In genomic region chr6:33405541-33405940, GRCh38 we compare ENCODE assay signal across 19 cellular contexts. TPM values are rescaled to one million over a fixed set of nuclear protein-coding genes. Genes with fewer than 3 reads are reported as not detected.
DNase-seq lines count a peak whose midpoint lies in the region; ATAC-seq and TF ChIP-seq lines count a peak whose summit lies in the region.
"Had no signal": no experiment of that assay in that cellular context is flagged by ENCODE, and none has a peak within 500 bp of the region (broad histone marks: within the 10 kb centered on the region; RNA-seq: fewer than 3 reads in every experiment).

No MANE protein-coding gene starts in this region.

- peak overlapping the region; percentile 68 for H3K27ac Mint-ChIP-seq in activated naive CD4-positive, alpha-beta T cell treated with anti-CD3 and anti-CD28 coated beads, Interleukin-2, amount 50 U/mL, for 24 hours
- H3K27ac Mint-ChIP-seq in HFFc6 = peak overlapping the region; percentile 31; the same call in 1 of the 2 replicates
- H3K27ac Mint-ChIP-seq in activated T-helper 17 cell treated with anti-CD3 and anti-CD28 coated beads, Interleukin-2, amount 50 U/mL, for 72 hours = peak overlapping the region; percentile 79
- peak overlapping the region; percentile 70 for H3K27ac Mint-ChIP-seq in stimulated activated effector memory CD8-positive, alpha-beta T cell treated with anti-CD3 and anti-CD28 coated beads, Interleukin-12 subunit alpha, Interleukin-12 subunit beta, amount 100 ng/mL, for 72 hours
- H3K27ac Mint-ChIP-seq: nephron had no signal

- H3K9me3 Mint-ChIP-seq in activated naive CD4-positive, alpha-beta T cell treated with anti-CD3 and anti-CD28 coated beads, Interleukin-2, amount 50 U/mL, for 24 hours = no peaks in the 10 kb centered on the region
- no peaks in the 10 kb centered on the region for H3K9me3 Mint-ChIP-seq in HFFc6
- H3K9me3 Mint-ChIP-seq in activated T-helper 17 cell treated with anti-CD3 and anti-CD28 coated beads, Interleukin-2, amount 50 U/mL, for 72 hours = no peaks in the 10 kb centered on the region
- H3K9me3 Mint-ChIP-seq in stimulated activated effector memory CD8-positive, alpha-beta T cell treated with anti-CD3 and anti-CD28 coated beads, Interleukin-12 subunit alpha, Interleukin-12 subunit beta, amount 100 ng/mL, for 72 hours = no peaks in the 10 kb centered on the region
- H3K9me3 Mint-ChIP-seq: nephron had no signal

- no peaks in the 10 kb centered on the region for H3K27me3 ChIP-seq in esophagus muscularis mucosa
- H3K27me3 ChIP-seq: adrenal gland, breast epithelium had no signal

- 94% methylated on average over 10 of the region's 10 CpGs for WGBS in esophagus muscularis mucosa

- no peak for TF ChIP-seq POLR2A in esophagus muscularis mucosa (IDR thresholded peaks at IDR 0.05; ENCODE audit: low read depth)

- no peak for TF ChIP-seq EP300 in esophagus muscularis mucosa (IDR thresholded peaks at IDR 0.05)

- no peak overlapping the region for H3K4me3 ChIP-seq in esophagus muscularis mucosa
- H3K4me3 ChIP-seq: adrenal gland, breast epithelium, HAP-1 had no signal

- intact Hi-C loops in esophagus muscularis mucosa (cut with DNase I) = no loop called here

- DNase-seq in activated naive CD4-positive, alpha-beta T cell treated with anti-CD3 and anti-CD28 coated beads, Interleukin-2, amount 50 U/mL, for 16 hours = no peak
- DNase-seq in HFFc6 (no peak), Ammon's horn (ENCODE audit: low spot score) (no peak), esophagus muscularis mucosa (ENCODE audit: extremely low spot score) (no peak)
- DNase-seq in stimulated activated effector memory CD8-positive, alpha-beta T cell treated with anti-CD3 and anti-CD28 coated beads, Interleukin-12 subunit alpha, Interleukin-12 subunit beta, amount 100 ng/mL, for 72 hours (ENCODE audit: low spot score in 2 of 2) = no peak
- DNase-seq: activated T-cell treated with anti-CD3 and anti-CD28 coated beads, Interleukin-2, amount 50 U/mL, for 48 hours; adrenal gland; Caco-2; cortex of kidney; left cardiac atrium; NCI-H1105 treated with DMSO at 0.1 percent for 48 hours; NCI-H526; stimulated activated CD4-positive, alpha-beta T cell treated with anti-CD3 and anti-CD28 coated beads, Interleukin-1b, Interleukin-23, amount 100 ng/mL, for 48 hours; stimulated activated naive CD4-positive, alpha-beta T cell had no signal

- peaks cover 11% of the 10 kb centered on the region for H3K4me1 Mint-ChIP-seq in activated naive CD4-positive, alpha-beta T cell treated with anti-CD3 and anti-CD28 coated beads, Interleukin-2, amount 50 U/mL, for 24 hours
- H3K4me1 Mint-ChIP-seq in HFFc6 (ENCODE audit: low read depth) = peaks cover 11% of the 10 kb centered on the region
- peaks cover 26% of the 10 kb centered on the region for H3K4me1 Mint-ChIP-seq in activated T-helper 17 cell treated with anti-CD3 and anti-CD28 coated beads, Interleukin-2, amount 50 U/mL, for 72 hours
- H3K4me1 Mint-ChIP-seq in stimulated activated effector memory CD8-positive, alpha-beta T cell treated with anti-CD3 and anti-CD28 coated beads, Interleukin-12 subunit alpha, Interleukin-12 subunit beta, amount 100 ng/mL, for 72 hours = peaks cover 26% of the 10 kb centered on the region

- TF ChIP-seq CTCF in HFFc6 (IDR thresholded peaks at IDR 0.05) (no peak), esophagus muscularis mucosa (IDR thresholded peaks at IDR 0.05) (no peak)

- H3K4me3 Mint-ChIP-seq in activated naive CD4-positive, alpha-beta T cell treated with anti-CD3 and anti-CD28 coated beads, Interleukin-2, amount 50 U/mL, for 24 hours = no peak overlapping the region
- no peak overlapping the region for H3K4me3 Mint-ChIP-seq in HFFc6
- H3K4me3 Mint-ChIP-seq in activated T-helper 17 cell treated with anti-CD3 and anti-CD28 coated beads, Interleukin-2, amount 50 U/mL, for 72 hours = peak overlapping the region; percentile 12
- H3K4me3 Mint-ChIP-seq in stimulated activated effector memory CD8-positive, alpha-beta T cell treated with anti-CD3 and anti-CD28 coated beads, Interleukin-12 subunit alpha, Interleukin-12 subunit beta, amount 100 ng/mL, for 72 hours = peak overlapping the region; percentile 9
- H3K4me3 Mint-ChIP-seq: nephron had no signal

- H3K9me3 ChIP-seq in esophagus muscularis mucosa = no peaks in the 10 kb centered on the region
- H3K9me3 ChIP-seq: adrenal gland, breast epithelium, Caco-2, HAP-1 had no signal

- H3K4me1 ChIP-seq in esophagus muscularis mucosa = peaks cover 0 to 9% (median 8%) of the 10 kb centered on the region in 4 donors
- H3K4me1 ChIP-seq: adrenal gland, breast epithelium had no signal

- H3K36me3 ChIP-seq in esophagus muscularis mucosa = no peaks in the 10 kb centered on the region
- H3K36me3 ChIP-seq: adrenal gland, breast epithelium had no signal

- no peaks in the 10 kb centered on the region for H3K27me3 Mint-ChIP-seq in activated naive CD4-positive, alpha-beta T cell treated with anti-CD3 and anti-CD28 coated beads, Interleukin-2, amount 50 U/mL, for 24 hours
- H3K27me3 Mint-ChIP-seq in HFFc6 (ENCODE audit: insufficient read depth) = no peaks in the 10 kb centered on the region; the same call in none of the 2 replicates
- H3K27me3 Mint-ChIP-seq in activated T-helper 17 cell treated with anti-CD3 and anti-CD28 coated beads, Interleukin-2, amount 50 U/mL, for 72 hours = no peaks in the 10 kb centered on the region

- H3K36me3 Mint-ChIP-seq in activated naive CD4-positive, alpha-beta T cell treated with anti-CD3 and anti-CD28 coated beads, Interleukin-2, amount 50 U/mL, for 24 hours = no peaks in the 10 kb centered on the region
- peaks cover 21% of the 10 kb centered on the region; the same call in 1 of the 2 replicates for H3K36me3 Mint-ChIP-seq in HFFc6 (ENCODE audit: low read depth)
- peaks cover 80% of the 10 kb centered on the region for H3K36me3 Mint-ChIP-seq in activated T-helper 17 cell treated with anti-CD3 and anti-CD28 coated beads, Interleukin-2, amount 50 U/mL, for 72 hours (ENCODE audit: low read depth)
- peaks cover 95% of the 10 kb centered on the region for H3K36me3 Mint-ChIP-seq in stimulated activated effector memory CD8-positive, alpha-beta T cell treated with anti-CD3 and anti-CD28 coated beads, Interleukin-12 subunit alpha, Interleukin-12 subunit beta, amount 100 ng/mL, for 72 hours

- H3K27ac ChIP-seq in esophagus muscularis mucosa (replicated peaks in 1 of 4) = no peak overlapping the region
- H3K27ac ChIP-seq: adrenal gland, breast epithelium had no signal

- ATAC-seq in activated T-helper 17 cell treated with anti-CD3 and anti-CD28 coated beads, Interleukin-2, amount 50 U/mL, for 72 hours (replicated peaks) = no peak
- ATAC-seq in stimulated activated effector memory CD8-positive, alpha-beta T cell treated with anti-CD3 and anti-CD28 coated beads, Interleukin-12 subunit alpha, Interleukin-12 subunit beta, amount 100 ng/mL, for 72 hours = no peak
- ATAC-seq: left cardiac atrium had no signal

RNA-seq across cellular contexts. Expression of gene PHF1, which starts 5.3 kb away (rescaled TPM):
- total RNA-seq in HFFc6 (2021; fragmentation: NEBNext Ultra II Directional; extraction: Animal tissue kit (Norgen Biotek cat#: 25700)) = 10 to 100 TPM; 43.2 to 52.8 (median 51.4) TPM
- 100 to 1,000 TPM in 1 of 2 donors, 10 to 100 TPM in 1; 27.2 to 133 TPM for total RNA-seq in activated T-helper 17 cell treated with anti-CD3 and anti-CD28 coated beads, Interleukin-2, amount 50 U/mL, for 72 hours
- total RNA-seq in esophagus muscularis mucosa = 10 to 100 TPM; 68.5 to 91.5 (median 84.9) TPM

RNA-seq across cellular contexts. Expression of gene CUTA, which starts 12.4 kb away (rescaled TPM):
- 100 to 1,000 TPM; 464 to 546 (median 536) TPM for total RNA-seq in HFFc6 (2021; fragmentation: NEBNext Ultra II Directional; extraction: Animal tissue kit (Norgen Biotek cat#: 25700))
- 100 to 1,000 TPM; 163 to 248 TPM for total RNA-seq in activated T-helper 17 cell treated with anti-CD3 and anti-CD28 coated beads, Interleukin-2, amount 50 U/mL, for 72 hours
- total RNA-seq in esophagus muscularis mucosa = 100 to 1,000 TPM; 109 to 136 (median 123) TPM

RNA-seq across cellular contexts. Expression of gene KIFC1, which starts 13.9 kb away (rescaled TPM):
- total RNA-seq in HFFc6 (2021; fragmentation: NEBNext Ultra II Directional; extraction: Animal tissue kit (Norgen Biotek cat#: 25700)) = 10 to 100 TPM; 20.6 to 43.5 (median 38.6) TPM
- total RNA-seq in activated T-helper 17 cell treated with anti-CD3 and anti-CD28 coated beads, Interleukin-2, amount 50 U/mL, for 72 hours = 100 to 1,000 TPM; 101 to 108 TPM
- total RNA-seq in esophagus muscularis mucosa = 1 to 10 TPM in 1 of 4 donors, under 1 TPM in 2, not detected in 1; 0.39 to 1.1 (median 0.42) TPM

RNA-seq across cellular contexts. Expression of gene SYNGAP1, which starts 14.3 kb away (rescaled TPM):
- 10 to 100 TPM; 10.5 to 15.0 (median 13.3) TPM for total RNA-seq in HFFc6 (2021; fragmentation: NEBNext Ultra II Directional; extraction: Animal tissue kit (Norgen Biotek cat#: 25700))
- total RNA-seq in activated T-helper 17 cell treated with anti-CD3 and anti-CD28 coated beads, Interleukin-2, amount 50 U/mL, for 72 hours = 100 to 1,000 TPM in 1 of 2 donors, 10 to 100 TPM in 1; 43.2 to 156 TPM
- 10 to 100 TPM in 3 of 4 donors, 1 to 10 TPM in 1; 8.0 to 17.6 (median 13.2) TPM for total RNA-seq in esophagus muscularis mucosa

RNA-seq across cellular contexts. Expression of gene ZBTB9, which starts 48.8 kb away (rescaled TPM):
- 1 to 10 TPM; 6.4 to 9.2 (median 7.6) TPM for total RNA-seq in HFFc6 (2021; fragmentation: NEBNext Ultra II Directional; extraction: Animal tissue kit (Norgen Biotek cat#: 25700))
- 10 to 100 TPM; 11.6 to 12.5 TPM for total RNA-seq in activated T-helper 17 cell treated with anti-CD3 and anti-CD28 coated beads, Interleukin-2, amount 50 U/mL, for 72 hours
- total RNA-seq in esophagus muscularis mucosa = 1 to 10 TPM; 1.7 to 3.5 (median 3.0) TPM

Comparison
In these comparisons a context has a peak if more than half of its experiments do, and no peak if none do; other contexts are left out.
1. H3K4me3 Mint-ChIP-seq: peak in activated T-helper 17 cell treated with anti-CD3 and anti-CD28 coated beads, Interleukin-2, amount 50 U/mL, for 72 hours (single experiment) and stimulated activated effector memory CD8-positive, alpha-beta T cell treated with anti-CD3 and anti-CD28 coated beads, Interleukin-12 subunit alpha, Interleukin-12 subunit beta, amount 100 ng/mL, for 72 hours (single experiment); none in activated naive CD4-positive, alpha-beta T cell treated with anti-CD3 and anti-CD28 coated beads, Interleukin-2, amount 50 U/mL, for 24 hours (single experiment) and HFFc6 (single experiment).
2. RNA of gene KIFC1, which starts 13.9 kb away (total RNA-seq): 101 to 108 TPM in activated T-helper 17 cell treated with anti-CD3 and anti-CD28 coated beads, Interleukin-2, amount 50 U/mL, for 72 hours and 20.6 to 43.5 TPM in HFFc6; 0.39 to 1.1 TPM in esophagus muscularis mucosa; every median in the first group is over 10 times any median in the second.
3. Peak in every context shown above with its lines, with median percentiles within 50 percentile points of each other: H3K27ac Mint-ChIP-seq.